20 cellular contexts compared by ENCODE assay signal in the genomic region with DNA sequence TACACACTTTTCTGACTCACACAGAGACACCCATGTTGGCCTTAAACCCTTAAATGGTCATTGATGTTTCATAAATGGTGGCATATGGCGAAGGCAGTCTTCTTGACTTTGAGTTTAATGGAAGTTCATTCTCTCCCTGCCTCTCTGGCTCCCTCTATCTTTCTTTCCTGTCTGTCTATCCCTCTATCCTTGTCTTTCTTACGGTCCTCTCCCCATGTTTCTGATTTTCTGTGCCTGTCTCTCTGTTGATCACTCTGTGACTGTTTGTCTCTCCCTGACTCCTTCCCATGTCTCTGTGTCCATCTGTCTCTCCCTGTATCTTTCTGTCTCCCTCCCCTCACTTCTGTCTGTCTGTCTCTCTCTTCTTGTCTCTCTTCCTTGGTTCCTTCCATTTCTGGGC. TPM values are rescaled to one million over a fixed set of nuclear protein-coding genes. Genes with fewer than 3 reads are reported as not detected.
A peak's percentile ranks its signal among the peaks of the same experiment; 100 is the strongest.
DNase-seq lines count a peak whose midpoint lies in the region; ATAC-seq and TF ChIP-seq lines count a peak whose summit lies in the region.
"Had no signal": no experiment of that assay in that cellular context is flagged by ENCODE, and none has a peak within 500 bp of the region (broad histone marks: within the 10 kb centered on the region; RNA-seq: fewer than 3 reads in every experiment).

No MANE protein-coding gene starts in this region.

- H3K36me3 ChIP-seq in GM23338 (ENCODE audit: insufficient read depth) (no peaks in the 10 kb centered on the region), RWPE2 (ENCODE audit: low read depth) (no peaks in the 10 kb centered on the region)
- H3K36me3 ChIP-seq: BLaER1 treated with 17β-estradiol and CSF1 and Interleukin-3, amounts not matched to agents 10 nM and 100 nM; gastrocnemius medialis; lower lobe of right lung; tibial artery had no signal

- H3K4me1 ChIP-seq in GM23338 (ENCODE audit: insufficient read depth), result peaks cover 11% of the 10 kb centered on the region
- H3K4me1 ChIP-seq in RWPE2 (ENCODE audit: insufficient read depth, poor library complexity, severe bottlenecking), result no peaks in the 10 kb centered on the region

- H3K36me3 Mint-ChIP-seq in GM23338 (ENCODE audit: low read depth), result no peaks in the 10 kb centered on the region; the same call in 2 of the 3 replicates
- H3K36me3 Mint-ChIP-seq: stimulated activated memory B cell treated with anti-CD40 and anti-IgM and Interleukin-4, amounts not matched to agents 10 μg/mL and 1 μg/mL and 100 μg/mL, for 72 hours had no signal

- H3K27ac ChIP-seq in GM23338 (ENCODE audit: low read depth) (no peak overlapping the region), RWPE2 (ENCODE audit: poor library complexity, severe bottlenecking) (no peak overlapping the region)
- H3K27ac ChIP-seq: BLaER1 treated with 17β-estradiol and CSF1 and Interleukin-3, amounts not matched to agents 10 nM and 100 nM; gastrocnemius medialis; lower lobe of right lung; tibial artery had no signal

- no peaks in the 10 kb centered on the region for H3K9me3 ChIP-seq in RWPE2 (ENCODE audit: severe bottlenecking)
- H3K9me3 ChIP-seq: gastrocnemius medialis, lower lobe of right lung, tibial artery had no signal

- H3K9me3 Mint-ChIP-seq in GM23338, result peaks cover 2% of the 10 kb centered on the region; the same call in 2 of the 3 replicates
- H3K9me3 Mint-ChIP-seq: activated naive CD4-positive, alpha-beta T cell treated with anti-CD3 and anti-CD28 coated beads, Interleukin-2, amount 50 U/mL, for 24 hours had no signal

- H3K4me3 Mint-ChIP-seq in GM23338, result no peak overlapping the region
- H3K4me3 Mint-ChIP-seq: activated naive CD4-positive, alpha-beta T cell treated with anti-CD3 and anti-CD28 coated beads, Interleukin-2, amount 50 U/mL, for 24 hours; stimulated activated memory B cell treated with anti-CD40 and anti-IgM and Interleukin-4, amounts not matched to agents 10 μg/mL and 1 μg/mL and 100 μg/mL, for 72 hours had no signal

- no peaks in the 10 kb centered on the region for H3K9me2 ChIP-seq in GM23338 (ENCODE audit: insufficient read depth)

- peak; percentile 36 for TF ChIP-seq CTCF in AG10803 (conservative IDR thresholded peaks at IDR 0.05; ENCODE audit: low read length)
- peak; percentile 45 to 61; a peak in 3 of 4 replicates for TF ChIP-seq CTCF in GM23338 (conservative IDR thresholded peaks at IDR 0.05; ENCODE audit: low read depth in 2 of 2)
- TF ChIP-seq CTCF in RWPE2 (IDR thresholded peaks at IDR 0.05; ENCODE audit: poor library complexity, severe bottlenecking), result peak; percentile 15
- TF ChIP-seq CTCF in fibroblast of pulmonary artery (IDR thresholded peaks at IDR 0.05; ENCODE audit: low read length, missing control alignments), result peak; percentile 31

- H3K27ac Mint-ChIP-seq in GM23338, result no peak overlapping the region
- H3K27ac Mint-ChIP-seq: activated naive CD4-positive, alpha-beta T cell treated with anti-CD3 and anti-CD28 coated beads, Interleukin-2, amount 50 U/mL, for 24 hours; stimulated activated memory B cell treated with anti-CD40 and anti-IgM and Interleukin-4, amounts not matched to agents 10 μg/mL and 1 μg/mL and 100 μg/mL, for 72 hours had no signal

- H3K4me3 ChIP-seq in AG10803 (ENCODE audit: low read length) (no peak overlapping the region), GM23338 (no peak overlapping the region), RWPE2 (ENCODE audit: severe bottlenecking) (no peak overlapping the region), fibroblast of pulmonary artery (replicated peaks; ENCODE audit: low read depth, low read length) (no peak overlapping the region)
- H3K4me3 ChIP-seq: BLaER1 treated with 17β-estradiol and CSF1 and Interleukin-3, amounts not matched to agents 10 nM and 100 nM; gastrocnemius medialis; lower lobe of right lung; tibial artery had no signal

- no peaks in the 10 kb centered on the region for H3K79me2 ChIP-seq in GM23338 (replicated peaks; ENCODE audit: insufficient read depth)

- peaks cover 3% of the 10 kb centered on the region; the same call in 1 of the 2 replicates for H3K27me3 ChIP-seq in GM23338 (ENCODE audit: insufficient read depth)
- no peaks in the 10 kb centered on the region for H3K27me3 ChIP-seq in RWPE2 (ENCODE audit: insufficient read depth, poor library complexity, severe bottlenecking)
- H3K27me3 ChIP-seq: BLaER1 treated with 17β-estradiol and CSF1 and Interleukin-3, amounts not matched to agents 10 nM and 100 nM; gastrocnemius medialis had no signal

- H3K4me2 ChIP-seq in GM23338, result no peak overlapping the region
- H3K4me2 ChIP-seq: BLaER1 treated with 17β-estradiol and CSF1 and Interleukin-3, amounts not matched to agents 10 nM and 100 nM had no signal

- no peaks in the 10 kb centered on the region for H4K20me1 ChIP-seq in GM23338 (replicated peaks; ENCODE audit: insufficient read depth)

- peaks cover 26% of the 10 kb centered on the region for H3K27me3 Mint-ChIP-seq in GM23338 (ENCODE audit: insufficient read depth, low read depth, poor library complexity)

- ATAC-seq in GM23338 (no peak), RWPE2 (ENCODE audit: low read depth) (no peak), HG03378 (IDR thresholded peaks at IDR 0.05; ENCODE audit: unreplicated experiment) (no peak), HG03432 (IDR thresholded peaks at IDR 0.05; ENCODE audit: unreplicated experiment) (no peak), GM21619 (IDR thresholded peaks at IDR 0.05; ENCODE audit: unreplicated experiment) (no peak), HG02763 (IDR thresholded peaks at IDR 0.05; ENCODE audit: unreplicated experiment) (no peak)
- ATAC-seq: gastrocnemius medialis; lower lobe of right lung; stimulated activated memory B cell treated with anti-CD40 and anti-IgM and Interleukin-4, amounts not matched to agents 10 μg/mL and 1 μg/mL and 100 μg/mL, for 72 hours had no signal

- peaks cover 15% of the 10 kb centered on the region for H3K4me1 Mint-ChIP-seq in GM23338

- H3F3A ChIP-seq in GM23338 (replicated peaks; ENCODE audit: low read depth), result no peaks in the 10 kb centered on the region

- DNase-seq in AG10803 (ENCODE audit: low read depth), result no peak
- DNase-seq in GM23338 (ENCODE audit: low spot score), result peak; percentile 40
- no peak for DNase-seq in RWPE2 (ENCODE audit: low spot score)
- no peak for DNase-seq in fibroblast of pulmonary artery (ENCODE audit: low read depth)
- DNase-seq: activated CD4-positive, alpha-beta T cell treated with anti-CD3 and anti-CD28 coated beads, Interleukin-2, amount 50 U/mL, for 48 hours; activated T-cell treated with anti-CD3 and anti-CD28 coated beads, Interleukin-2, amount 50 U/mL, for 1 hour; effector memory CD4-positive, alpha-beta T cell; gastrocnemius medialis; lower lobe of right lung; NCI-H187 treated with DMSO at 0.1 percent for 48 hours; NCI-H446 treated with DMSO at 0.1 percent for 48 hours; OCI-M1; tibial artery had no signal

- H2AFZ ChIP-seq in GM23338, result no peak overlapping the region

TF ChIP-seq in GM23338, 12 proteins besides CTCF, POLR2A, EP300 and RAD21 (continues in another document):
- TF ChIP-seq ETS1 (IDR thresholded peaks at IDR 0.05) (no peak), ZNF114 (CRISPR knock-in tag; IDR thresholded peaks at IDR 0.05) (no peak)

RNA-seq across cellular contexts. Expression of gene SHKBP1, which starts 43.2 kb away (rescaled TPM):
- total RNA-seq in GM23338 (2014; rRNA removed; shearing (Covaris generic)), result 60.0 and 63.2 TPM in 2 replicates
- 69.8 and 74.6 TPM in 2 replicates for polyA plus RNA-seq in GM23338 (2016; fragmentation: Nextera tagmentation; extraction: Ambion mirVana)
